Comparison of ENCODE assay signal across 5 cellular contexts in genomic region chr22:37071850-37072592, GRCh38. TPM values are rescaled to one million over a fixed set of nuclear protein-coding genes. Genes with fewer than 3 reads are reported as not detected.
"Had no signal": no experiment of that assay in that cellular context is flagged by ENCODE, and none has a peak within 500 bp of the region (broad histone marks: within the 10 kb centered on the region; RNA-seq: fewer than 3 reads in every experiment).

No MANE protein-coding gene starts in this region.

RNA-seq across cellular contexts. Expression of gene TMPRSS6, which starts 37.5 kb away (rescaled TPM):
- total RNA-seq: HT-29, NCI-H460, Right ventricle myocardium inferior, RPMI7951, SJCRH30 had no signal
